In the genomic region with DNA sequence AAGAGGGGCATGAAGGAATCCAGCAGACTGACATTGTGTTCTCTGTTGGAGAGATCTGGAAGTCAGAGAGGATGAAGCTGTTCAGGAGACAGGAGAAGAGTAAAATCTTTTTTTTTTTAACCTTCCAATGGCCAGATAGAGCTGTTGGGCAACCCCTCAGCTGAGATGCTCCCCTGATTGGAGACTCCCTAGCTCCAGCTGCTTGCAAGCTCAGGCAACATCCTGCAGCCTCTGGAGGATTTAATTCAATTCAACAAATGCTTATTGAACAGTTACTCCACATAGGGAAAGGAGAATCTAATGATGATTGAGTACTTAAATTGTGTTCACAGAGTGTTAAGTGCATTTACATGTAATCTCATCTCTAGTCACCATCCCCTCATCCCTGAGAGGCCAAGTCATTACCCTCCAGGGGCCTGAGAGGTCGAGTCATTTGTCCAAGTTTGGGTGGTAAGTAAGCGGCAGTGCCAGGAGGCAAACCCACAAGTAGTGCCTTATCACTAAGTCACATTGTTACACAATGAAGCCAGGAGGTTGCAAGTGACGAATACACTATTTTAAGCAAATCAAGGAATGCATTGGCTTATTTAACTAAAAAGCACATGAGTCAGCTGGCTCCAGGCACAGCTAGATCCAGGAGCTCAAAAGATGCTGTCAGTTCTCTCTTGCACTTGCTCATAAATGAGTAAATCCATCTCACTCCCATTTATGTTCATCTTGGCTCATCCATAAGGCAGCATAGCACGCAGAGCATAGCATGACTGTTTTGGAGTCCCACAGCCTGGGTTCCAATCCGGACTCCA, we compare ENCODE assay signal across 8 cellular contexts.
DNase-seq lines count a peak whose midpoint lies in the region; ATAC-seq, FAIRE-seq and TF ChIP-seq lines count a peak whose summit lies in the region.

No MANE protein-coding gene starts in this region.

- 74% methylated on average over 5 of the region's 5 CpGs for WGBS in liver
- WGBS in HepG2 (ENCODE audit: low lambda C conversion rate): 18% methylated on average over 5 of the region's 5 CpGs
- no CpG with 5 or more reads among the region's 5 CpGs for WGBS in mesendoderm (ENCODE audit: extremely low coverage, insufficient coverage, low lambda C conversion rate)

- peak overlapping the region; percentile 22 for H3K56ac ChIP-seq in mesendoderm (ENCODE audit: low read length)

- CTCF ChIA-PET in HepG2 (lab: Yijun Ruan, JAX; ENCODE audit: low intra/inter-chr PET ratio, low total read pairs): no interaction called here

- BruUV-seq in HepG2 (replicated peaks; lab: Mats Ljungman, UMichigan): no TSS peak

- ATAC-seq in HepG2: no peak

- no peak for TF ChIP-seq RAD21 in liver (IDR thresholded peaks at IDR 0.05)
- TF ChIP-seq RAD21 in HepG2 (CRISPR knock-in tag; IDR thresholded peaks at IDR 0.05): no peak

- H2AFZ ChIP-seq in HepG2 (ENCODE audit: low read length): no peak overlapping the region

- FAIRE-seq in HepG2 (lab: Jason Lieb, UNC): no peak
- FAIRE-seq in bronchial epithelial cell (lab: Jason Lieb, UNC): peak; percentile 94

- no peaks in the 10 kb centered on the region for H3K9me3 ChIP-seq in liver (ENCODE audit: control insufficient read depth in 4 of 4, low read length in 3 of 4)
- no peaks in the 10 kb centered on the region for H3K9me3 ChIP-seq in HepG2 (ENCODE audit: low read length)

- intact Hi-C loops in HepG2 (cut with micrococcal nuclease; ENCODE audit: unreplicated experiment): no loop called here

- no peak overlapping the region for H4K5ac ChIP-seq in mesendoderm (ENCODE audit: low read length)

- H3K9ac ChIP-seq in liver (ENCODE audit: low read depth in 1 of 2, low read length in 2 of 2) (no peak overlapping the region), HepG2 (ENCODE audit: insufficient read depth, low read depth, low read length) (no peak overlapping the region), mesendoderm (ENCODE audit: low read length) (no peak overlapping the region)

- TF ChIP-seq CTCF in liver (IDR thresholded peaks at IDR 0.05; ENCODE audit: low read depth, low read length, missing input control) (no peak), HepG2 (CRISPR knock-in tag; IDR thresholded peaks at IDR 0.05) (no peak), bronchial epithelial cell (IDR thresholded peaks at IDR 0.05; ENCODE audit: insufficient read depth, low read length, severe bottlenecking) (no peak), GM20000 (IDR thresholded peaks at IDR 0.05; ENCODE audit: extremely low read depth, missing control alignments) (no peak)

- no peak overlapping the region for H4K8ac ChIP-seq in mesendoderm (ENCODE audit: low read depth, low read length)

- H3K4me2 ChIP-seq in HepG2 (ENCODE audit: low read depth, low read length): no peak overlapping the region
- no peak overlapping the region for H3K4me2 ChIP-seq in mesendoderm (ENCODE audit: low read length)

- no peaks in the 10 kb centered on the region for H4K20me1 ChIP-seq in HepG2 (ENCODE audit: insufficient read depth, low read length)

- DNase-seq in HepG2 (ENCODE audit: low spot score) (no peak), bronchial epithelial cell (ENCODE audit: low read depth) (peak; percentile 99), mesendoderm (peak; percentile 93), GDM1 (lab: John Stamatoyannopoulos, UW) (no peak), 8988T (no peak), NCI-H2081 treated with DMSO at 0.1 percent for 48 hours (lab: John Stamatoyannopoulos, UW) (no peak), GM20000 (ENCODE audit: low spot score) (no peak)

- TF ChIP-seq EP300 in HepG2 (IDR thresholded peaks at IDR 0.05; ENCODE audit: low read depth in 2 of 2, low read length in 2 of 2): no peak
- no peak for TF ChIP-seq EP300 in HepG2 (CRISPR knock-in tag; IDR thresholded peaks at IDR 0.05; ENCODE audit: borderline replicate concordance)

- H2BK5ac ChIP-seq in mesendoderm (ENCODE audit: low read length): no peak overlapping the region

- no peaks in the 10 kb centered on the region for H3K27me3 ChIP-seq in liver (ENCODE audit: control insufficient read depth in 4 of 4, insufficient read depth in 4 of 4, low read length in 3 of 4)
- peaks cover 1 to 14% of the 10 kb centered on the region in 2 experiments; a peak in 2 of 5 replicates for H3K27me3 ChIP-seq in HepG2 (ENCODE audit: control insufficient read depth in 1 of 2, insufficient read depth in 2 of 2, low read length in 2 of 2)
- H3K27me3 ChIP-seq in bronchial epithelial cell (ENCODE audit: control insufficient read depth, insufficient read depth, low read length): peaks cover 3% of the 10 kb centered on the region
- no peaks in the 10 kb centered on the region for H3K27me3 ChIP-seq in mesendoderm (ENCODE audit: insufficient read depth, low read length, poor library complexity)

- H3K4ac ChIP-seq in mesendoderm (ENCODE audit: low read depth, low read length): no peak overlapping the region

- no peaks in the 10 kb centered on the region for H3K79me1 ChIP-seq in mesendoderm (ENCODE audit: low read length)

- no peak overlapping the region for H3K4me3 ChIP-seq in liver (ENCODE audit: low read depth in 1 of 3, low read length in 3 of 3)
- no peak overlapping the region for H3K4me3 ChIP-seq in HepG2 (replicated peaks in 1 of 3; ENCODE audit: insufficient read depth in 1 of 3, low read depth in 2 of 3, low read length in 3 of 3)
- H3K4me3 ChIP-seq in bronchial epithelial cell (ENCODE audit: low read depth, low read length): no peak overlapping the region
- no peak overlapping the region for H3K4me3 ChIP-seq in mesendoderm (ENCODE audit: low read length)

- H3K18ac ChIP-seq in mesendoderm (ENCODE audit: low read length): no peak overlapping the region

- H3K27ac ChIP-seq in liver (ENCODE audit: low read depth in 1 of 2, low read length in 2 of 2) (no peak overlapping the region), HepG2 (ENCODE audit: extremely low read length, insufficient read depth, low read length) (no peak overlapping the region), mesendoderm (ENCODE audit: low read depth, low read length) (no peak overlapping the region)

- POLR2A ChIA-PET in HepG2 (lab: Yijun Ruan, JAX): no interaction called here

- H3K36me3 ChIP-seq in liver (ENCODE audit: control insufficient read depth in 4 of 4, insufficient read depth in 3 of 4, low read depth in 1 of 4, low read length in 3 of 4) (no peaks in the 10 kb centered on the region), HepG2 (replicated peaks in 1 of 2; ENCODE audit: control insufficient read depth in 1 of 2, insufficient read depth in 2 of 2, low read length in 2 of 2) (no peaks in the 10 kb centered on the region), bronchial epithelial cell (ENCODE audit: control insufficient read depth, insufficient read depth, low read length) (no peaks in the 10 kb centered on the region), mesendoderm (ENCODE audit: control insufficient read depth, insufficient read depth, low read length) (no peaks in the 10 kb centered on the region)

- H3K23ac ChIP-seq in mesendoderm (ENCODE audit: low read length): no peak overlapping the region

- no peak for TF ChIP-seq POLR2A in HepG2 (IDR thresholded peaks at IDR 0.05; ENCODE audit: insufficient read depth in 1 of 2, low read depth in 2 of 2, low read length in 2 of 2)

- peak overlapping the region; percentile 72 for H2AK5ac ChIP-seq in mesendoderm (ENCODE audit: low read length)

- H2BK120ac ChIP-seq in mesendoderm (ENCODE audit: low read depth, low read length): no peak overlapping the region

- in situ Hi-C loops in HepG2 (cut with HindIII; ENCODE audit: extremely low pct_ligation_motif_present, low pct_unique_long_range_greater_than_20kb): no loop called here

- no peaks in the 10 kb centered on the region for H3K79me2 ChIP-seq in HepG2 (ENCODE audit: insufficient read depth, low read length)
- H3K79me2 ChIP-seq in mesendoderm (ENCODE audit: control insufficient read depth, insufficient read depth, low read length): no peaks in the 10 kb centered on the region

- H2BK15ac ChIP-seq in mesendoderm (replicated peaks; ENCODE audit: low read depth): no peak overlapping the region

- H3K4me1 ChIP-seq in liver (ENCODE audit: control insufficient read depth in 4 of 4, insufficient read depth in 4 of 4, low read length in 3 of 4): no peaks in the 10 kb centered on the region
- no peaks in the 10 kb centered on the region for H3K4me1 ChIP-seq in HepG2 (ENCODE audit: insufficient read depth, low read length)
- peaks cover 29% of the 10 kb centered on the region for H3K4me1 ChIP-seq in mesendoderm (ENCODE audit: control insufficient read depth, low read depth, low read length)

TF ChIP-seq in liver, 16 proteins besides CTCF, POLR2A, EP300 and RAD21:
- TF ChIP-seq NR2F2 (IDR thresholded peaks at IDR 0.05): peak; percentile 37
- TF ChIP-seq, protein P1, sequence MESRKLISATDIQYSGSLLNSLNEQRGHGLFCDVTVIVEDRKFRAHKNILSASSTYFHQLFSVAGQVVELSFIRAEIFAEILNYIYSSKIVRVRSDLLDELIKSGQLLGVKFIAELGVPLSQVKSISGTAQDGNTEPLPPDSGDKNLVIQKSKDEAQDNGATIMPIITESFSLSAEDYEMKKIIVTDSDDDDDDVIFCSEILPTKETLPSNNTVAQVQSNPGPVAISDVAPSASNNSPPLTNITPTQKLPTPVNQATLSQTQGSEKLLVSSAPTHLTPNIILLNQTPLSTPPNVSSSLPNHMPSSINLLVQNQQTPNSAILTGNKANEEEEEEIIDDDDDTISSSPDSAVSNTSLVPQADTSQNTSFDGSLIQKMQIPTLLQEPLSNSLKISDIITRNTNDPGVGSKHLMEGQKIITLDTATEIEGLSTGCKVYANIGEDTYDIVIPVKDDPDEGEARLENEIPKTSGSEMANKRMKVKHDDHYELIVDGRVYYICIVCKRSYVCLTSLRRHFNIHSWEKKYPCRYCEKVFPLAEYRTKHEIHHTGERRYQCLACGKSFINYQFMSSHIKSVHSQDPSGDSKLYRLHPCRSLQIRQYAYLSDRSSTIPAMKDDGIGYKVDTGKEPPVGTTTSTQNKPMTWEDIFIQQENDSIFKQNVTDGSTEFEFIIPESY (IDR thresholded peaks at IDR 0.05): no peak

TF ChIP-seq in HepG2, 621 proteins besides CTCF, POLR2A, EP300 and RAD21 (continues in another document):
- no peak for TF ChIP-seq NFE2L1 (CRISPR knock-in tag; IDR thresholded peaks at IDR 0.05; ENCODE audit: borderline replicate concordance)

Comparison
In these comparisons a context has a peak if more than half of its experiments do, and no peak if none do; other contexts are left out.
1. DNase-seq: peak in bronchial epithelial cell (single experiment) and mesendoderm (single experiment); none in HepG2 (single experiment), GDM1 (single experiment), 8988T (single experiment), NCI-H2081 treated with DMSO at 0.1 percent for 48 hours (single experiment) and GM20000 (single experiment).